Comparison of ENCODE assay signal across 22 cellular contexts in genomic region chr11:118662401-118663271, GRCh38. TPM values are rescaled to one million over a fixed set of nuclear protein-coding genes. Genes with fewer than 3 reads are reported as not detected.
A peak's percentile ranks its signal among the peaks of the same experiment; 100 is the strongest.
DNase-seq lines count a peak whose midpoint lies in the region; ATAC-seq, FAIRE-seq and TF ChIP-seq lines count a peak whose summit lies in the region.
"Had no signal": no experiment of that assay in that cellular context is flagged by ENCODE, and none has a peak within 500 bp of the region (broad histone marks: within the 10 kb centered on the region; RNA-seq: fewer than 3 reads in every experiment).

No MANE protein-coding gene starts in this region.

- H3K4me3 Mint-ChIP-seq in Caco-2 (ENCODE audit: unreplicated experiment): no peak overlapping the region
- H3K4me3 Mint-ChIP-seq in stimulated activated naive CD8-positive, alpha-beta T cell treated with anti-CD3 and anti-CD28 coated beads, Interleukin-15, amount 100 ng/mL, for 72 hours: no peak overlapping the region

- no peak overlapping the region for H3K4ac ChIP-seq in H1 (replicated peaks; ENCODE audit: insufficient read length, low read depth, low read length)
- H3K4ac ChIP-seq in mesendoderm (ENCODE audit: low read depth, low read length): no peak overlapping the region

- H3K79me1 ChIP-seq in H1 (ENCODE audit: low read depth, low read length) (no peaks in the 10 kb centered on the region), mesendoderm (ENCODE audit: low read length) (no peaks in the 10 kb centered on the region)

- TF ChIP-seq CTCF in Caco-2 (IDR thresholded peaks at IDR 0.05; ENCODE audit: insufficient read depth in 1 of 2, low read depth in 1 of 2, low read length in 1 of 2, severe bottlenecking in 1 of 2, unreplicated experiment in 1 of 2): no peak
- no peak for TF ChIP-seq CTCF in HEK293 (tag by site-specific recombination; IDR thresholded peaks at IDR 0.05)
- no peak for TF ChIP-seq CTCF in H1 (IDR thresholded peaks at IDR 0.05; ENCODE audit: control extremely low read depth in 1 of 3, insufficient read depth in 1 of 3, low read depth in 1 of 3, low read length in 3 of 3)
- no peak for TF ChIP-seq CTCF in spleen (IDR thresholded peaks at IDR 0.05 in 8 of 11, conservative IDR thresholded peaks at IDR 0.05 in 3 of 11)

- no peak overlapping the region for H4K91ac ChIP-seq in H1 (replicated peaks; ENCODE audit: insufficient read length, low read length)

- H3K56ac ChIP-seq in H1 (replicated peaks; ENCODE audit: insufficient read length, low read depth, low read length) (no peak overlapping the region), mesendoderm (ENCODE audit: low read length) (peak overlapping the region; percentile 35)

- H4K5ac ChIP-seq in H1 (ENCODE audit: insufficient read length, low read depth, low read length): no peak overlapping the region
- no peak overlapping the region for H4K5ac ChIP-seq in mesendoderm (ENCODE audit: low read length)

- TF ChIP-seq EP300 in H1 (IDR thresholded peaks at IDR 0.05; ENCODE audit: borderline replicate concordance in 1 of 2, low read depth in 2 of 2, low read length in 2 of 2): no peak

- H3K4me2 ChIP-seq in H1 (ENCODE audit: insufficient read depth in 1 of 2, low read depth in 2 of 2, low read length in 2 of 2) (no peak overlapping the region; a peak in 1 of 4 replicates), mesendoderm (ENCODE audit: low read length) (no peak overlapping the region)
- H3K4me2 ChIP-seq: BLaER1 treated with 17β-estradiol and CSF1 and Interleukin-3, amounts not matched to agents 10 nM and 100 nM had no signal

- H2BK120ac ChIP-seq in H1 (replicated peaks; ENCODE audit: low read depth, low read length): no peak overlapping the region
- H2BK120ac ChIP-seq in mesendoderm (ENCODE audit: low read depth, low read length): no peak overlapping the region

- H3K4me3 ChIP-seq in Caco-2 (ENCODE audit: low read depth, low read length) (no peak overlapping the region), HEK293 (ENCODE audit: low read depth, low read length) (no peak overlapping the region), H1 (ENCODE audit: extremely low read depth in 1 of 4, insufficient read depth in 2 of 4, low read depth in 3 of 4, low read length in 4 of 4) (no peak overlapping the region), mesendoderm (ENCODE audit: low read length) (no peak overlapping the region), spleen (no peak overlapping the region)
- no peak overlapping the region for H3K4me3 ChIP-seq in effector memory CD4-positive, alpha-beta T cell (ENCODE audit: insufficient read depth, low read depth, low read length, poor library complexity, severe bottlenecking)
- H3K4me3 ChIP-seq: BLaER1 treated with 17β-estradiol and CSF1 and Interleukin-3, amounts not matched to agents 10 nM and 100 nM; SK-N-MC had no signal

- H3K23ac ChIP-seq in H1 (ENCODE audit: insufficient read length) (no peak overlapping the region), mesendoderm (ENCODE audit: low read length) (no peak overlapping the region)

- TF ChIP-seq RAD21 in H1 (IDR thresholded peaks at IDR 0.05 in 1 of 2, conservative IDR thresholded peaks at IDR 0.05 in 1 of 2; ENCODE audit: low read depth in 2 of 2, low read length in 2 of 2): no peak

- H2AK5ac ChIP-seq in H1 (ENCODE audit: low read depth, low read length) (no peak overlapping the region), mesendoderm (ENCODE audit: low read length) (no peak overlapping the region)

- H4K8ac ChIP-seq in H1 (ENCODE audit: extremely low read depth, insufficient read depth, low read length) (no peak overlapping the region; the same call in 1 of the 2 replicates), mesendoderm (ENCODE audit: low read depth, low read length) (no peak overlapping the region)

- TF ChIP-seq POLR2A in H1 (IDR thresholded peaks at IDR 0.05; ENCODE audit: control extremely low read depth in 1 of 2, low read depth in 2 of 2, low read length in 2 of 2) (no peak), spleen (IDR thresholded peaks at IDR 0.05) (no peak)

- H2AFZ ChIP-seq in H1 (ENCODE audit: low read length): no peak overlapping the region

- intact Hi-C loops in Caco-2 (cut with micrococcal nuclease; ENCODE audit: unreplicated experiment): no loop called here
- intact Hi-C loops in spleen (cut with DNase I; ENCODE audit: low total_unique reads): no loop called here

- no peak overlapping the region for H3K18ac ChIP-seq in H1 (ENCODE audit: extremely low read depth, low read length)
- H3K18ac ChIP-seq in mesendoderm (ENCODE audit: low read length): no peak overlapping the region

- H2BK15ac ChIP-seq in H1 (ENCODE audit: low read length): no peak overlapping the region
- no peak overlapping the region for H2BK15ac ChIP-seq in mesendoderm (replicated peaks; ENCODE audit: low read depth)

- H3K9me3 ChIP-seq in Caco-2 (no peaks in the 10 kb centered on the region), HEK293 (ENCODE audit: control insufficient read depth, insufficient read depth, low read depth, low read length) (no peaks in the 10 kb centered on the region), H1 (ENCODE audit: insufficient read depth in 2 of 2, low read depth in 1 of 2, low read length in 1 of 2) (no peaks in the 10 kb centered on the region), spleen (no peaks in the 10 kb centered on the region)
- H3K9me3 ChIP-seq in effector memory CD4-positive, alpha-beta T cell (ENCODE audit: control insufficient read depth, low read length): no peaks in the 10 kb centered on the region
- H3K9me3 ChIP-seq: BLaER1 treated with 17β-estradiol and CSF1 and Interleukin-3, amounts not matched to agents 10 nM and 100 nM had no signal

- H3K27me3 Mint-ChIP-seq in Caco-2 (ENCODE audit: insufficient read depth, unreplicated experiment): no peaks in the 10 kb centered on the region
- no peaks in the 10 kb centered on the region for H3K27me3 Mint-ChIP-seq in stimulated activated naive CD8-positive, alpha-beta T cell treated with anti-CD3 and anti-CD28 coated beads, Interleukin-15, amount 100 ng/mL, for 72 hours

- H3K9ac ChIP-seq in H1 (replicated peaks in 1 of 4; ENCODE audit: extremely low read depth in 1 of 4, low read depth in 3 of 4, low read length in 3 of 4) (no peak overlapping the region), mesendoderm (ENCODE audit: low read length) (no peak overlapping the region)
- H3K9ac ChIP-seq: BLaER1 treated with 17β-estradiol and CSF1 and Interleukin-3, amounts not matched to agents 10 nM and 100 nM had no signal

- no TSS peak for BruUV-seq in Caco-2 (replicated peaks; lab: Mats Ljungman, UMichigan)

- peaks cover 0 to 4% of the 10 kb centered on the region in 2 experiments for H4K20me1 ChIP-seq in H1 (replicated peaks in 1 of 2; ENCODE audit: control insufficient read depth in 1 of 2, insufficient read depth in 2 of 2, low read length in 2 of 2)

- POLR2A ChIA-PET in Caco-2 (lab: Charles Lee): no interaction called here
- POLR2A ChIA-PET in HEK293 (lab: Yijun Ruan, JAX): no interaction called here
- POLR2A ChIA-PET in H1 (lab: Charles Lee; ENCODE audit: partially characterized antibody): interaction anchor here (0.9 to 16.1 kb wide), 7 partner anchors 11 to 335 kb away, joined by 3 to 271 read pairs (median 4); no protein-coding TSS in a partner anchor

- no peaks in the 10 kb centered on the region for H3K36me3 ChIP-seq in Caco-2 (ENCODE audit: control insufficient read depth, insufficient read depth, low read length)
- H3K36me3 ChIP-seq in HEK293 (ENCODE audit: control insufficient read depth in 2 of 2, insufficient read depth in 1 of 2, low read length in 2 of 2): no peaks in the 10 kb centered on the region
- H3K36me3 ChIP-seq in H1 (ENCODE audit: control insufficient read depth in 2 of 4, insufficient read depth in 4 of 4, low read length in 3 of 4): no peaks in the 10 kb centered on the region
- no peaks in the 10 kb centered on the region for H3K36me3 ChIP-seq in mesendoderm (ENCODE audit: control insufficient read depth, insufficient read depth, low read length)
- peaks cover 0 to 4% (median 0%) of the 10 kb centered on the region in 6 donors for H3K36me3 ChIP-seq in spleen
- no peaks in the 10 kb centered on the region for H3K36me3 ChIP-seq in effector memory CD4-positive, alpha-beta T cell (ENCODE audit: control insufficient read depth, insufficient read depth, low read length)

- no peaks in the 10 kb centered on the region for H3K27me3 ChIP-seq in Caco-2 (replicated peaks; ENCODE audit: control insufficient read depth, insufficient read depth, low read length)
- no peaks in the 10 kb centered on the region for H3K27me3 ChIP-seq in H1 (replicated peaks in 1 of 4; ENCODE audit: control insufficient read depth in 3 of 4, extremely low read depth in 1 of 4, insufficient read depth in 3 of 4, low read length in 3 of 4)
- H3K27me3 ChIP-seq in mesendoderm (ENCODE audit: insufficient read depth, low read length, poor library complexity): no peaks in the 10 kb centered on the region
- H3K27me3 ChIP-seq in spleen (replicated peaks in 1 of 7): peaks cover 0 to 17% (median 0%) of the 10 kb centered on the region in 7 donors
- no peaks in the 10 kb centered on the region for H3K27me3 ChIP-seq in effector memory CD4-positive, alpha-beta T cell (replicated peaks; ENCODE audit: control insufficient read depth, insufficient read depth, low read length, poor library complexity, severe bottlenecking)
- H3K27me3 ChIP-seq: BLaER1 treated with 17β-estradiol and CSF1 and Interleukin-3, amounts not matched to agents 10 nM and 100 nM had no signal

- H3K9me3 Mint-ChIP-seq in Caco-2 (ENCODE audit: unreplicated experiment): no peaks in the 10 kb centered on the region
- H3K9me3 Mint-ChIP-seq in stimulated activated naive CD8-positive, alpha-beta T cell treated with anti-CD3 and anti-CD28 coated beads, Interleukin-15, amount 100 ng/mL, for 72 hours: no peaks in the 10 kb centered on the region

- H3K79me2 ChIP-seq in H1 (ENCODE audit: control insufficient read depth in 1 of 2, insufficient read depth in 2 of 2, low read length in 2 of 2): no peaks in the 10 kb centered on the region
- H3K79me2 ChIP-seq in mesendoderm (ENCODE audit: control insufficient read depth, insufficient read depth, low read length): no peaks in the 10 kb centered on the region

- 0 out of 2 replicates have a peak overlapping the region, but pooled peaks have one; percentile 7 for H2BK12ac ChIP-seq in H1 (ENCODE audit: low read depth, low read length)

- WGBS in H1 (ENCODE audit: extremely low coverage in 1 of 2, insufficient coverage in 1 of 2, insufficient read length in 1 of 2, insufficient replicate concordance in 2 of 2, low coverage in 1 of 2, low lambda C conversion rate in 2 of 2, missing lambda C conversion rate in 1 of 2), 2 experiments: 88% methylated on average over 8 of the region's 8 CpGs; no CpG with 5 or more reads in 1 of the 2 experiments
- WGBS in mesendoderm (ENCODE audit: extremely low coverage, insufficient coverage, low lambda C conversion rate): no CpG with 5 or more reads among the region's 8 CpGs
- WGBS in spleen, 5 donors: 79 to 90% (median 87%) methylated on average over 6 to 8 of the region's 8 CpGs

- no peak overlapping the region for H3K14ac ChIP-seq in H1 (ENCODE audit: insufficient read length)

- no peak for ATAC-seq in stimulated activated naive CD8-positive, alpha-beta T cell treated with anti-CD3 and anti-CD28 coated beads, Interleukin-15, amount 100 ng/mL, for 72 hours
- ATAC-seq: PC-3 had no signal

- no peak for FAIRE-seq in H1 (lab: Jason Lieb, UNC)
- FAIRE-seq: A204.1, GM12891, GM18507 had no signal

- no peak overlapping the region for H3K27ac ChIP-seq in HEK293 (ENCODE audit: extremely low read depth, low read depth, low read length)
- no peak overlapping the region for H3K27ac ChIP-seq in H1 (ENCODE audit: low read depth, low read length)
- H3K27ac ChIP-seq in mesendoderm (ENCODE audit: low read depth, low read length): no peak overlapping the region
- no peak overlapping the region for H3K27ac ChIP-seq in spleen
- H3K27ac ChIP-seq in effector memory CD4-positive, alpha-beta T cell (ENCODE audit: insufficient read depth, low read length, poor library complexity, severe bottlenecking): no peak overlapping the region
- H3K27ac ChIP-seq: BLaER1 treated with 17β-estradiol and CSF1 and Interleukin-3, amounts not matched to agents 10 nM and 100 nM; SK-N-MC had no signal

- H3K4me1 ChIP-seq in Caco-2 (peaks cover 37% of the 10 kb centered on the region), HEK293 (ENCODE audit: control insufficient read depth, insufficient read depth, low read length) (no peaks in the 10 kb centered on the region), H1 (replicated peaks in 1 of 4; ENCODE audit: control insufficient read depth in 3 of 4, insufficient read depth in 4 of 4, low read length in 3 of 4) (peaks cover 0 to 27% (median 22%) of the 10 kb centered on the region in 4 experiments; a peak in 6 of 7 replicates), mesendoderm (ENCODE audit: control insufficient read depth, low read depth, low read length) (peaks cover 24% of the 10 kb centered on the region), spleen (peaks cover 3 to 28% (median 15%) of the 10 kb centered on the region in 6 donors)
- peaks cover 7% of the 10 kb centered on the region for H3K4me1 ChIP-seq in effector memory CD4-positive, alpha-beta T cell (ENCODE audit: control insufficient read depth, insufficient read depth, low read length, poor library complexity, severe bottlenecking)

- peaks cover 11% of the 10 kb centered on the region for H3K4me1 Mint-ChIP-seq in Caco-2 (ENCODE audit: low read depth, unreplicated experiment)
- peaks cover 14% of the 10 kb centered on the region for H3K4me1 Mint-ChIP-seq in stimulated activated naive CD8-positive, alpha-beta T cell treated with anti-CD3 and anti-CD28 coated beads, Interleukin-15, amount 100 ng/mL, for 72 hours

- H2BK20ac ChIP-seq in H1 (ENCODE audit: low read length): no peak overlapping the region

- CTCF ChIA-PET in Caco-2 (lab: Charles Lee): interaction anchor here (0.5 to 2.0 kb wide), 10 partner anchors 9 to 510 kb away, joined by 3 to 14 read pairs (median 4); partner anchors contain the start of genes DDX6 and SCN4B
- CTCF ChIA-PET in HEK293 (lab: Yijun Ruan, JAX): interaction anchor here (0.6 to 1.5 kb wide), 7 partner anchors 8 to 94 kb away, joined by 3 to 5 read pairs (median 3); no protein-coding TSS in a partner anchor
- CTCF ChIA-PET in H1 (lab: Charles Lee; ENCODE audit: partially characterized antibody): interaction anchor here (0.7 to 8.5 kb wide), 14 partner anchors 8 to 304 kb away, joined by 3 to 89 read pairs (median 6); no protein-coding TSS in a partner anchor

- H3K23me2 ChIP-seq in H1 (ENCODE audit: low read depth, low read length): no peaks in the 10 kb centered on the region; the same call in 1 of the 2 replicates

- DNase-seq in Caco-2 (peak; percentile 50 to 70), H1 (ENCODE audit: low read depth in 1 of 2, low spot score in 2 of 2) (no peak), mesendoderm (peak; percentile 47), spleen (no peak)
- no peak for DNase-seq in stimulated activated naive CD8-positive, alpha-beta T cell treated with anti-CD3 and anti-CD28 coated beads, Interleukin-15, amount 100 ng/mL, for 72 hours
- DNase-seq in activated T-cell treated with anti-CD3 and anti-CD28 coated beads, Interleukin-2, amount 50 U/mL, for 48 hours: no peak
- DNase-seq in effector memory CD4-positive, alpha-beta T cell: no peak
- DNase-seq: DND-41, GF-D8, KG1, NCI-H1417 treated with DMSO at 0.1 percent for 48 hours, NCI-H2029, NCI-H2171, NCI-H446, PC-3 had no signal

- H2BK5ac ChIP-seq in H1 (ENCODE audit: low read depth, low read length) (no peak overlapping the region), mesendoderm (ENCODE audit: low read length) (no peak overlapping the region)

- H3K36me3 Mint-ChIP-seq in Caco-2 (ENCODE audit: insufficient read depth, unreplicated experiment): peaks cover 5% of the 10 kb centered on the region

- peak overlapping the region; percentile 25 for H3K27ac Mint-ChIP-seq in Caco-2 (ENCODE audit: unreplicated experiment)
- no peak overlapping the region for H3K27ac Mint-ChIP-seq in stimulated activated naive CD8-positive, alpha-beta T cell treated with anti-CD3 and anti-CD28 coated beads, Interleukin-15, amount 100 ng/mL, for 72 hours

RNA-seq across cellular contexts. Expression of gene TREH, which starts 16.8 kb away (rescaled TPM):
- not detected in 2 replicates for total RNA-seq in Caco-2 (2022)
- total RNA-seq in H1 (2021; fragmentation: NEBNext Ultra II Directional; extraction: Animal tissue kit (Norgen Biotek cat#: 25700)): not detected in 2 replicates
- 0.03 TPM in 1 of 2 replicates, not detected in the other for polyA plus RNA-seq in H1 (2011; rRNA removed)
- not detected for polyA plus RNA-seq in H1 (2011; cell fraction: cytosol; rRNA removed)
- 0.20 TPM for polyA plus RNA-seq in H1 (2011; cell fraction: nucleus; rRNA removed)
- polyA plus RNA-seq in H1 (2012, experiment 1 of 2): 0.16 to 0.46 TPM (median 0.27 TPM) in 4 replicates
- polyA plus RNA-seq in H1 (2012, experiment 2 of 2): 0.45 TPM
- polyA plus RNA-seq in H1 (2013, experiment 1 of 2): not detected
- polyA plus RNA-seq in H1 (2013, experiment 2 of 2): not detected
- polyA minus RNA-seq in H1 (2011; rRNA and poly(A)+ RNA removed): not detected in 2 replicates
- not detected for polyA minus RNA-seq in H1 (2011; cell fraction: cytosol; rRNA and poly(A)+ RNA removed)
- polyA minus RNA-seq in H1 (2011; cell fraction: nucleus; rRNA and poly(A)+ RNA removed): not detected
- polyA plus RNA-seq in mesendoderm (2013, experiment 1 of 2): not detected
- not detected for polyA plus RNA-seq in mesendoderm (2013, experiment 2 of 2)
- total RNA-seq in spleen: not detected
- polyA plus RNA-seq in spleen: 1 to 10 TPM in 2 of 3 donors, under 1 TPM in 1; 0.33 to 2.3 (median 2.0) TPM
- total RNA-seq: H4, PC-3 had no signal

RNA-seq across cellular contexts. Expression of gene PHLDB1, which starts 55.2 kb away (rescaled TPM):
- total RNA-seq in Caco-2 (2022) (72.1 and 73.6 TPM in 2 replicates), spleen (100 to 1,000 TPM in 3 of 7 donors, 10 to 100 TPM in 4; 34.7 to 162 (median 84.2) TPM)
- 74.8 and 74.9 TPM in 2 replicates for total RNA-seq in H1 (2021; fragmentation: NEBNext Ultra II Directional; extraction: Animal tissue kit (Norgen Biotek cat#: 25700))
- polyA plus RNA-seq in H1 (2011; rRNA removed) (53.9 and 70.6 TPM in 2 replicates), spleen (10 to 100 TPM; 13.0 to 70.9 (median 53.3) TPM)
- 66.4 TPM for polyA plus RNA-seq in H1 (2011; cell fraction: cytosol; rRNA removed)
- 211 TPM for polyA plus RNA-seq in H1 (2011; cell fraction: nucleus; rRNA removed)
- 47.2 to 67.0 TPM (median 64.5 TPM) in 4 replicates for polyA plus RNA-seq in H1 (2012, experiment 1 of 2)
- 57.7 TPM for polyA plus RNA-seq in H1 (2012, experiment 2 of 2)
- polyA plus RNA-seq in H1 (2013, experiment 1 of 2): 44.2 TPM
- 40.0 TPM for polyA plus RNA-seq in H1 (2013, experiment 2 of 2)
- polyA minus RNA-seq in H1 (2011; rRNA and poly(A)+ RNA removed): 57.0 and 74.3 TPM in 2 replicates
- 57.3 TPM for polyA minus RNA-seq in H1 (2011; cell fraction: cytosol; rRNA and poly(A)+ RNA removed)
- polyA minus RNA-seq in H1 (2011; cell fraction: nucleus; rRNA and poly(A)+ RNA removed): 100 TPM
- polyA plus RNA-seq in mesendoderm (2013, experiment 1 of 2): 35.1 TPM
- polyA plus RNA-seq in mesendoderm (2013, experiment 2 of 2): 34.9 TPM

Comparison
In these comparisons a context has a peak if more than half of its experiments do, and no peak if none do; other contexts are left out.
1. DNase-seq: peak in Caco-2 (2 of 2) and mesendoderm (single experiment); none in H1 (0 of 2), spleen (single experiment), stimulated activated naive CD8-positive, alpha-beta T cell treated with anti-CD3 and anti-CD28 coated beads, Interleukin-15, amount 100 ng/mL, for 72 hours (0 of 2), activated T-cell treated with anti-CD3 and anti-CD28 coated beads, Interleukin-2, amount 50 U/mL, for 48 hours (0 of 2) and effector memory CD4-positive, alpha-beta T cell (0 of 3).